ENCODE assay signal across 9 cellular contexts in genomic region chr16:28609631-28610594, GRCh38. TPM values are rescaled to one million over a fixed set of nuclear protein-coding genes. Genes with fewer than 3 reads are reported as not detected.
DNase-seq lines count a peak whose midpoint lies in the region; ATAC-seq and TF ChIP-seq lines count a peak whose summit lies in the region.
"Had no signal": no experiment of that assay in that cellular context is flagged by ENCODE, and none has a peak within 500 bp of the region (broad histone marks: within the 10 kb centered on the region; RNA-seq: fewer than 3 reads in every experiment).

SULT1A1 (minus strand) TSS chr16:28610044; CDS start chr16:28608855, 1,189 bp downstream.

- H3K27me3 Mint-ChIP-seq in CD4-positive, alpha-beta T cell: no peaks in the 10 kb centered on the region

- no peak within 1 kb of the TSS for H3K4me3 Mint-ChIP-seq in CD4-positive, alpha-beta T cell

- H3K4me1 Mint-ChIP-seq in CD4-positive, alpha-beta T cell (ENCODE audit: low read depth): peaks cover 15% of the 10 kb centered on the region

- no peak for DNase-seq in CD4-positive, alpha-beta T cell
- DNase-seq in NCI-H82 (lab: John Stamatoyannopoulos, UW) (peak; percentile 71), fibroblast of pulmonary artery (ENCODE audit: low read depth) (peak; percentile 60), HCEC 1CT (no peak), iPS-NIHi7 (ENCODE audit: extremely low spot score) (no peak), NCI-H1417 treated with DMSO at 0.1 percent for 48 hours (lab: John Stamatoyannopoulos, UW) (no peak)
- DNase-seq in stimulated activated CD4-positive, alpha-beta T cell treated with anti-CD3 and anti-CD28 coated beads, Interleukin-12 subunit alpha, Interleukin-12 subunit beta, amount 100 ng/mL, for 4 hours: no peak
- DNase-seq: activated CD4-positive, alpha-beta T cell treated with anti-CD3 and anti-CD28 coated beads for 1 hour had no signal

- CTCF ChIA-PET in CD4-positive, alpha-beta T cell (lab: Charles Lee): interaction anchor here (0.6 kb wide), 1 partner anchor 452 kb away, joined by 3 read pairs; no protein-coding TSS in a partner anchor

- H3K27me3 ChIP-seq in CD4-positive, alpha-beta T cell (ENCODE audit: control insufficient read depth, insufficient read depth, low read length): no peaks in the 10 kb centered on the region
- H3K27me3 ChIP-seq in neutrophil: no peaks in the 10 kb centered on the region

- H3K36me3 ChIP-seq in neutrophil: peaks cover 32% of the 10 kb centered on the region

- H3K27ac Mint-ChIP-seq in CD4-positive, alpha-beta T cell: peak within 1 kb of the TSS; percentile 17

- no peaks in the 10 kb centered on the region for H3K9me3 Mint-ChIP-seq in CD4-positive, alpha-beta T cell

- no peak within 1 kb of the TSS for H3K27ac ChIP-seq in CD4-positive, alpha-beta T cell (ENCODE audit: low read depth, low read length)
- H3K27ac ChIP-seq in neutrophil: peak within 1 kb of the TSS; percentile 89

- POLR2A ChIA-PET in CD4-positive, alpha-beta T cell (lab: Charles Lee): interaction anchor here (0.6 to 1.4 kb wide), 3 partner anchors 14 to 118 kb away, joined by 3 to 5 read pairs (median 4); partner anchors contain the start of gene CLN3

- H3K4me3 ChIP-seq in fibroblast of pulmonary artery (replicated peaks; ENCODE audit: low read depth, low read length) (peak within 1 kb of the TSS; percentile 59), neutrophil (ENCODE audit: low read depth in 1 of 2, low read length in 1 of 2) (peak within 1 kb of the TSS; percentile 70 to 77)

- peaks cover 40 to 45% of the 10 kb centered on the region in 2 experiments for H3K4me1 ChIP-seq in neutrophil (ENCODE audit: control insufficient read depth in 1 of 2, insufficient read depth in 1 of 2, low read depth in 1 of 2, low read length in 1 of 2)

- no peaks in the 10 kb centered on the region for H3K9me3 ChIP-seq in CD4-positive, alpha-beta T cell (ENCODE audit: control insufficient read depth, low read length)
- H3K9me3 ChIP-seq in neutrophil: no peaks in the 10 kb centered on the region

- TF ChIP-seq CTCF in CD4-positive, alpha-beta T cell (IDR thresholded peaks at IDR 0.05): no peak
- TF ChIP-seq CTCF in fibroblast of pulmonary artery (IDR thresholded peaks at IDR 0.05; ENCODE audit: low read length, missing control alignments): no peak
- TF ChIP-seq CTCF in neutrophil (IDR thresholded peaks at IDR 0.05): peak; percentile 7

- no peaks in the 10 kb centered on the region for H3K36me3 Mint-ChIP-seq in CD4-positive, alpha-beta T cell (ENCODE audit: low read depth)

- no peak for ATAC-seq in CD4-positive, alpha-beta T cell (ENCODE audit: poor library complexity)

- intact Hi-C loops in CD4-positive, alpha-beta T cell (cut with DNase I, micrococcal nuclease): loop anchor here in 1 of 2 experiments (10.0 kb wide), 1 partner anchor 55 kb away; the partner anchor contains the start of gene SGF29

RNA-seq across cellular contexts. Expression of gene SULT1A1, which starts in this region (rescaled TPM):
- total RNA-seq in CD4-positive, alpha-beta T cell: 10 to 100 TPM; 13.8 to 14.4 TPM

Comparison
In these comparisons a context has a peak if more than half of its experiments do, and no peak if none do; other contexts are left out.
1. DNase-seq: peak in NCI-H82 (single experiment) and fibroblast of pulmonary artery (single experiment); none in CD4-positive, alpha-beta T cell (0 of 10), stimulated activated CD4-positive, alpha-beta T cell treated with anti-CD3 and anti-CD28 coated beads, Interleukin-12 subunit alpha, Interleukin-12 subunit beta, amount 100 ng/mL, for 4 hours (single experiment), HCEC 1CT (single experiment), iPS-NIHi7 (single experiment) and NCI-H1417 treated with DMSO at 0.1 percent for 48 hours (single experiment).